ENCODE assay signal across 26 cellular contexts in the genomic region with DNA sequence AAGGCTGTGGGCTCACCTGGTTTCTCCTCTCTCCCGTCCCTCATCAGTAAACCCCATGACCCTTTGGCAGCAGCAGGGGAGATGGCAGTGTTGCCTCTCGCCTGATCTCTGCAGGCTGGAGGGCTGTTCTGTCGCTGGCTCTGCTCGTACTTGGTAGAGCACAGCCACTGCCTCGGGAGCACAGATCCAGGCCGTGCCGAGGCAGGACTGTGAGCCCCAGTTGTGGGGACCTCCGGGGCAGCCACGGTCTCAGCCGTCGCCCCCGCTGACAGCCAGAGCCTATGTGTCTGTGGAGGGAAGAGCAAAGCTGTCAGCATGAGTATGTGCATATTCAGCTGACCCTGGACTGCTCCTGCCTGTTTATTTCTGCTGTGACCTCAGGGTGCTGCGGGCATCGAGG.
A peak's percentile ranks its signal among the peaks of the same experiment; 100 is the strongest.
DNase-seq lines count a peak whose midpoint lies in the region; ATAC-seq and TF ChIP-seq lines count a peak whose summit lies in the region.
"Had no signal": no experiment of that assay in that cellular context is flagged by ENCODE, and none has a peak within 500 bp of the region (broad histone marks: within the 10 kb centered on the region; RNA-seq: fewer than 3 reads in every experiment).

No MANE protein-coding gene starts in this region.

- H3K9me3 ChIP-seq in BLaER1 treated with 17β-estradiol and CSF1 and Interleukin-3, amounts not matched to agents 10 nM and 100 nM (replicated peaks in 1 of 11), result no peaks in the 10 kb centered on the region
- no peaks in the 10 kb centered on the region for H3K9me3 ChIP-seq in MM.1S (replicated peaks; ENCODE audit: insufficient read depth, low read length)
- H3K9me3 ChIP-seq: psoas muscle, testis, uterus had no signal

- no peaks in the 10 kb centered on the region for H3K36me3 ChIP-seq in BLaER1 treated with 17β-estradiol and CSF1 and Interleukin-3, amounts not matched to agents 10 nM and 100 nM
- H3K36me3 ChIP-seq in MM.1S (replicated peaks; ENCODE audit: insufficient read depth, low read length), result no peaks in the 10 kb centered on the region
- H3K36me3 ChIP-seq: uterus had no signal

- peak; percentile 49 to 55 for ATAC-seq in left cardiac atrium
- ATAC-seq: activated CD4-positive, CD25-positive, alpha-beta regulatory T cell treated with anti-CD3 and anti-CD28 coated beads, Interleukin-2, amount 50 U/mL, for 24 hours; activated T-cell treated with anti-CD3 and anti-CD28 coated beads, Interleukin-2, amount 50 U/mL, for 72 hours; left lobe of liver; psoas muscle; stimulated activated effector memory CD8-positive, alpha-beta T cell treated with anti-CD3 and anti-CD28 coated beads, Interleukin-12 subunit alpha, Interleukin-12 subunit beta, amount 100 ng/mL, for 72 hours had no signal

- H2AFZ ChIP-seq in MM.1S (ENCODE audit: low read length), result no peak overlapping the region
- H2AFZ ChIP-seq: GM23248 had no signal

- no peak overlapping the region for H3K4me3 ChIP-seq in BLaER1 treated with 17β-estradiol and CSF1 and Interleukin-3, amounts not matched to agents 10 nM and 100 nM
- H3K4me3 ChIP-seq in MM.1S (ENCODE audit: low read length), result no peak overlapping the region
- H3K4me3 ChIP-seq: GM23248, psoas muscle, testis, uterus had no signal

- intact Hi-C loops in left cardiac atrium (cut with DNase I) (no loop called here), posterior vena cava (cut with DNase I) (no loop called here)

- H3K79me2 ChIP-seq in MM.1S (ENCODE audit: low read length), result no peaks in the 10 kb centered on the region

- no peak for TF ChIP-seq CTCF in MM.1S (IDR thresholded peaks at IDR 0.05; ENCODE audit: low read length)

- H3K27me3 ChIP-seq in BLaER1 treated with 17β-estradiol and CSF1 and Interleukin-3, amounts not matched to agents 10 nM and 100 nM, result no peaks in the 10 kb centered on the region; a peak in 1 of 22 replicates
- H3K27me3 ChIP-seq in MM.1S (replicated peaks; ENCODE audit: insufficient read depth, low read length), result no peaks in the 10 kb centered on the region
- H3K27me3 ChIP-seq: testis, uterus had no signal

- no peak overlapping the region for H3K27ac ChIP-seq in BLaER1 treated with 17β-estradiol and CSF1 and Interleukin-3, amounts not matched to agents 10 nM and 100 nM
- H3K27ac ChIP-seq in caudate nucleus (ENCODE audit: low read depth, low read length) (peak overlapping the region; percentile 18), MM.1S (ENCODE audit: low read length) (no peak overlapping the region)
- H3K27ac ChIP-seq: GM23248, psoas muscle, testis, uterus had no signal

- peaks cover 39 to 52% (median 48%) of the 10 kb centered on the region in 10 experiments for H3K4me1 ChIP-seq in BLaER1 treated with 17β-estradiol and CSF1 and Interleukin-3, amounts not matched to agents 10 nM and 100 nM
- no peaks in the 10 kb centered on the region for H3K4me1 ChIP-seq in MM.1S (ENCODE audit: low read length)
- H3K4me1 ChIP-seq: psoas muscle, testis, uterus had no signal

- H3F3A ChIP-seq in MM.1S (ENCODE audit: insufficient read depth, low read length), result no peaks in the 10 kb centered on the region

- H3K9ac ChIP-seq in BLaER1 treated with 17β-estradiol and CSF1 and Interleukin-3, amounts not matched to agents 10 nM and 100 nM, result no peak overlapping the region
- H3K9ac ChIP-seq in MM.1S (ENCODE audit: low read length), result no peak overlapping the region
- H3K9ac ChIP-seq: GM23248 had no signal

- DNase-seq in caudate nucleus (lab: John Stamatoyannopoulos, UW), result peak in 10 of 61 donors; percentile 19 to 42 (median 32)
- no peak for DNase-seq in left cardiac atrium
- DNase-seq in posterior vena cava (ENCODE audit: low spot score), result peak; percentile 51
- no peak for DNase-seq in NCI-H2196 treated with DMSO at 0.1 percent for 48 hours (lab: John Stamatoyannopoulos, UW; ENCODE audit: unreplicated experiment)
- DNase-seq in NCI-H2081 treated with DMSO at 0.1 percent for 48 hours (lab: John Stamatoyannopoulos, UW), result no peak
- no peak for DNase-seq in MM.1S
- no peak for DNase-seq in NK-92 treated with Interleukin-12 subunit alpha and Interleukin-12 subunit beta, amount 100 ng/mL, for 24 hours (lab: John Stamatoyannopoulos, UW)
- DNase-seq: activated CD4-positive, alpha-beta memory T cell treated with anti-CD3 and anti-CD28 coated beads for 36 hours; activated naive CD4-positive, alpha-beta T cell treated with anti-CD3 and anti-CD28 coated beads for 36 hours; activated T-cell treated with anti-CD3 and anti-CD28 coated beads, Interleukin-2, amount 50 U/mL, for 72 hours; AML-193; CD4-positive, alpha-beta memory T cell; GM23248; HFFc6; NCI-H1930; NCI-H2227 treated with DMSO at 0.1 percent for 48 hours; NCI-H69; psoas muscle; SHP77 treated with DMSO at 0.1 percent for 48 hours; T-helper 2 cell; testis; uterus had no signal

- no peaks in the 10 kb centered on the region for H3K9me2 ChIP-seq in MM.1S (replicated peaks; ENCODE audit: insufficient read depth, low read length)

- peaks cover 0 to 8% (median 0%) of the 10 kb centered on the region in 11 experiments; a peak in 4 of 22 replicates for H4K20me1 ChIP-seq in BLaER1 treated with 17β-estradiol and CSF1 and Interleukin-3, amounts not matched to agents 10 nM and 100 nM
- H4K20me1 ChIP-seq in MM.1S (ENCODE audit: insufficient read depth, low read length), result no peaks in the 10 kb centered on the region

- H3K4me2 ChIP-seq in BLaER1 treated with 17β-estradiol and CSF1 and Interleukin-3, amounts not matched to agents 10 nM and 100 nM, result peak overlapping the region; percentile 18 to 64 (median 46); a peak in 19 of 22 replicates
- H3K4me2 ChIP-seq in MM.1S (ENCODE audit: low read depth, low read length), result no peak overlapping the region
